In genomic region chr4:7697821-7698220, GRCh38 we compare ENCODE assay signal across 20 cellular contexts.
DNase-seq lines count a peak whose midpoint lies in the region; ATAC-seq and TF ChIP-seq lines count a peak whose summit lies in the region.
"Had no signal": no experiment of that assay in that cellular context is flagged by ENCODE, and none has a peak within 500 bp of the region (broad histone marks: within the 10 kb centered on the region; RNA-seq: fewer than 3 reads in every experiment).

No MANE protein-coding gene starts in this region.

- H3K79me1 ChIP-seq in mesenchymal stem cell (replicated peaks; ENCODE audit: low read length, poor library complexity, severe bottlenecking) = no peaks in the 10 kb centered on the region

- H3K4me3 ChIP-seq in left ventricle myocardium inferior = no peak overlapping the region
- H3K4me3 ChIP-seq in SJCRH30 = no peak overlapping the region
- H3K4me3 ChIP-seq in mesenchymal stem cell (ENCODE audit: insufficient read depth in 1 of 2, low read depth in 1 of 2, low read length in 2 of 2) = no peak overlapping the region
- no peak overlapping the region for H3K4me3 ChIP-seq in tibial nerve
- H3K4me3 ChIP-seq: A549, GM23248, HAP-1 had no signal

- H4K8ac ChIP-seq in mesenchymal stem cell (ENCODE audit: low read length) = no peak overlapping the region

- H3K27me3 ChIP-seq in left ventricle myocardium inferior (ENCODE audit: low read depth) = peaks cover 54% of the 10 kb centered on the region
- no peaks in the 10 kb centered on the region for H3K27me3 ChIP-seq in SJCRH30
- peaks cover 43 to 55% of the 10 kb centered on the region in 2 experiments for H3K27me3 ChIP-seq in mesenchymal stem cell (ENCODE audit: control insufficient read depth in 1 of 2, insufficient read depth in 1 of 2, low read length in 2 of 2)
- H3K27me3 ChIP-seq in tibial nerve = no peaks in the 10 kb centered on the region

- no peak overlapping the region for H3K23ac ChIP-seq in mesenchymal stem cell (ENCODE audit: low read length in 2 of 2)

- H3K4me2 ChIP-seq in mesenchymal stem cell (ENCODE audit: low read length, poor library complexity, severe bottlenecking) = no peak overlapping the region
- H3K4me2 ChIP-seq: A549 had no signal

- H2BK15ac ChIP-seq in mesenchymal stem cell (ENCODE audit: low read depth, poor library complexity, severe bottlenecking) = peak overlapping the region; percentile 82

- no peaks in the 10 kb centered on the region for H3K9me3 ChIP-seq in left ventricle myocardium inferior (replicated peaks)
- H3K9me3 ChIP-seq in SJCRH30 (replicated peaks) = no peaks in the 10 kb centered on the region
- H3K9me3 ChIP-seq in mesenchymal stem cell (ENCODE audit: control insufficient read depth, low read length) = no peaks in the 10 kb centered on the region
- no peaks in the 10 kb centered on the region for H3K9me3 ChIP-seq in tibial nerve
- H3K9me3 ChIP-seq: A549, HAP-1 had no signal

- no peak overlapping the region for H3K9ac ChIP-seq in mesenchymal stem cell (ENCODE audit: low read length)

- H2BK12ac ChIP-seq in mesenchymal stem cell (ENCODE audit: low read length in 2 of 2) = peak overlapping the region; percentile 44 to 59

- WGBS in mesenchymal stem cell = 94% methylated on average over 12 of the region's 13 CpGs
- WGBS in tibial nerve, 2 donors = 72 to 84% methylated on average over 8 to 13 of the region's 13 CpGs

- H3K18ac ChIP-seq in mesenchymal stem cell (ENCODE audit: low read depth in 1 of 2, low read length in 2 of 2) = peak overlapping the region; percentile 69 to 75

- TF ChIP-seq CTCF in left ventricle myocardium inferior (IDR thresholded peaks at IDR 0.05; ENCODE audit: borderline replicate concordance) (no peak), tibial nerve (IDR thresholded peaks at IDR 0.05) (no peak)

- DNase-seq in left ventricle myocardium inferior (no peak), left cardiac atrium (no peak), SJCRH30 (no peak), mesenchymal stem cell (no peak), tibial nerve (ENCODE audit: low spot score in 2 of 2) (no peak), T-helper 2 cell (no peak), 8988T (no peak)
- DNase-seq: AML-193; C1 segment of cervical spinal cord; CD4-positive, CD25-positive, alpha-beta regulatory T cell; CD8-positive, alpha-beta memory T cell; COR-L47; DMS153; DMS79; GDM1; KBM-7 had no signal

- intact Hi-C loops in left ventricle myocardium inferior (cut with micrococcal nuclease) = no loop called here
- intact Hi-C loops in left cardiac atrium (cut with DNase I) = no loop called here

- H3K4me1 ChIP-seq in left ventricle myocardium inferior = peaks cover 6% of the 10 kb centered on the region
- H3K4me1 ChIP-seq in SJCRH30 = peaks cover 53% of the 10 kb centered on the region
- H3K4me1 ChIP-seq in mesenchymal stem cell (ENCODE audit: control insufficient read depth, insufficient read depth, low read depth, low read length) = peaks cover 17% of the 10 kb centered on the region
- H3K4me1 ChIP-seq in tibial nerve = peaks cover 0 to 29% (median 4%) of the 10 kb centered on the region in 4 donors
- H3K4me1 ChIP-seq: A549, HAP-1 had no signal

- ATAC-seq in left cardiac atrium (no peak), HG02642 (IDR thresholded peaks at IDR 0.05; ENCODE audit: poor library complexity, unreplicated experiment) (no peak)

- peak overlapping the region in 1 of 2 experiments; percentile 68 for H3K14ac ChIP-seq in mesenchymal stem cell (ENCODE audit: low read length in 2 of 2)

- no peak for TF ChIP-seq EP300 in tibial nerve (IDR thresholded peaks at IDR 0.05)

- TF ChIP-seq POLR2A in tibial nerve (IDR thresholded peaks at IDR 0.05) = no peak

- no peaks in the 10 kb centered on the region for H3K36me3 ChIP-seq in left ventricle myocardium inferior
- no peaks in the 10 kb centered on the region for H3K36me3 ChIP-seq in SJCRH30
- no peaks in the 10 kb centered on the region for H3K36me3 ChIP-seq in mesenchymal stem cell (ENCODE audit: control insufficient read depth in 1 of 2, insufficient read depth in 2 of 2, low read depth in 1 of 2, low read length in 2 of 2)
- H3K36me3 ChIP-seq in tibial nerve = peaks cover 0 to 13% (median 0%) of the 10 kb centered on the region in 3 donors
- H3K36me3 ChIP-seq: HAP-1 had no signal

- H2BK5ac ChIP-seq in mesenchymal stem cell (ENCODE audit: low read depth, low read length, poor library complexity, severe bottlenecking) = no peak overlapping the region

- H3K27ac ChIP-seq in left ventricle myocardium inferior (replicated peaks) (peak overlapping the region; percentile 41), SJCRH30 (peak overlapping the region; percentile 40), mesenchymal stem cell (ENCODE audit: low read length, poor library complexity, severe bottlenecking) (no peak overlapping the region), tibial nerve (peak overlapping the region in 3 of 4 donors; percentile 12 to 34 (median 17))
- H3K27ac ChIP-seq: A549 had no signal

- peak overlapping the region; percentile 85 for H4K91ac ChIP-seq in mesenchymal stem cell (ENCODE audit: low read length)

- H2AK5ac ChIP-seq in mesenchymal stem cell (ENCODE audit: low read length, severe bottlenecking) = no peak overlapping the region

- no peak overlapping the region for H2AFZ ChIP-seq in mesenchymal stem cell (ENCODE audit: low read depth, low read length)
- H2AFZ ChIP-seq: GM23248 had no signal

- no peak overlapping the region for H2BK120ac ChIP-seq in mesenchymal stem cell (ENCODE audit: low read depth, low read length)

- peak overlapping the region; percentile 54 to 59 for H3K4ac ChIP-seq in mesenchymal stem cell (ENCODE audit: low read depth in 1 of 2, low read length in 2 of 2)
